ENCODE assay signal across 9 cellular contexts in the genomic region with DNA sequence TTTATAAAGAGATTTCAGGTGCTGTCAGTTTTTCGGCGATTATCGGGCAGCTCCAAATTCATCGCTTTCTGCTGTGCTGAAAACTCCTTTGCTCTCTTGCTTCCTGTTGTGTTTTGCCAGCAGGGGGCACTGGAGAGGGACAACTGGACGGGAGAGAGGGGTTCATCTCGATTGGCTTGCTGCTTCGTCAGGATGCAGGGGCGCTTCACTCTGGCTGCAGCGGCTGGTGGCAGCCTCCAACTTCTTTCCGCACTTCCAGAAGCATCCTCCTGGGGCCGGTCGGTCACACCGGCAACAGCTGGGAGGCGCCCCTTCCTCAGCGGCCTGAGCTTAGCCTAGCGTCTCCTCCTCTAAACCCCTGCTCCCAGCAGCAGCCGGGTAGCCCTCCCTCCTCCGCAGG. TPM values are rescaled to one million over a fixed set of nuclear protein-coding genes. Genes with fewer than 3 reads are reported as not detected.
DNase-seq lines count a peak whose midpoint lies in the region; ATAC-seq, FAIRE-seq and TF ChIP-seq lines count a peak whose summit lies in the region.
"Had no signal": no experiment of that assay in that cellular context is flagged by ENCODE, and none has a peak within 500 bp of the region (broad histone marks: within the 10 kb centered on the region; RNA-seq: fewer than 3 reads in every experiment).

No MANE protein-coding gene starts in this region.

- ATAC-seq in A549 (peak; percentile 89 to 98), GM21786 (IDR thresholded peaks at IDR 0.05; ENCODE audit: unreplicated experiment) (peak; percentile 36)

- H3K4me3 ChIP-seq in A549 (peak overlapping the region; percentile 45), liver (ENCODE audit: low read depth in 1 of 3, low read length in 3 of 3) (no peak overlapping the region)

- CTCF ChIA-PET in A549 (lab: Yijun Ruan, JAX), result interaction anchor here (0.6 to 3.9 kb wide), 26 partner anchors 9 to 993 kb away, joined by 3 to 16 read pairs (median 3); no protein-coding TSS in a partner anchor

- H3K9me3 ChIP-seq in A549, result no peaks in the 10 kb centered on the region
- no peaks in the 10 kb centered on the region for H3K9me3 ChIP-seq in liver (ENCODE audit: control insufficient read depth in 4 of 4, low read length in 3 of 4)

- H3K27ac ChIP-seq in A549 (peak overlapping the region; percentile 42 to 53; a peak in 3 of 6 replicates), liver (ENCODE audit: low read depth in 1 of 2, low read length in 2 of 2) (no peak overlapping the region)
- H3K27ac ChIP-seq: skin epidermis had no signal

- TF ChIP-seq POLR2A in A549 (IDR thresholded peaks at IDR 0.05; ENCODE audit: low read length), result no peak

- H3K27me3 ChIP-seq in liver (ENCODE audit: control insufficient read depth in 4 of 4, insufficient read depth in 4 of 4, low read length in 3 of 4), result no peaks in the 10 kb centered on the region

- H3K4me1 ChIP-seq in A549, result peaks cover 6% of the 10 kb centered on the region; the same call in 1 of the 3 replicates
- no peaks in the 10 kb centered on the region for H3K4me1 ChIP-seq in liver (ENCODE audit: control insufficient read depth in 4 of 4, insufficient read depth in 4 of 4, low read length in 3 of 4)

- H3K9ac ChIP-seq in liver (ENCODE audit: low read depth in 1 of 2, low read length in 2 of 2), result no peak overlapping the region

- TF ChIP-seq EP300 in A549 (IDR thresholded peaks at IDR 0.05), result no peak

- TF ChIP-seq CTCF in A549 (IDR thresholded peaks at IDR 0.05), result peak; percentile 59
- peak; percentile 15 for TF ChIP-seq CTCF in liver (IDR thresholded peaks at IDR 0.05; ENCODE audit: low read depth, low read length, missing input control)

- H3K36me3 ChIP-seq in liver (ENCODE audit: control insufficient read depth in 4 of 4, insufficient read depth in 3 of 4, low read depth in 1 of 4, low read length in 3 of 4), result no peaks in the 10 kb centered on the region

- POLR2A ChIA-PET in A549 (lab: Yijun Ruan, JAX), result no interaction called here

- peak; percentile 43 to 79 for DNase-seq in A549 (ENCODE audit: low read depth in 1 of 2, low spot score in 1 of 2)
- DNase-seq in activated CD4-positive, CD25-positive, alpha-beta regulatory T cell treated with anti-CD3 and anti-CD28 coated beads, Interleukin-2, amount 50 U/mL, for 16 hours (ENCODE audit: low read depth, low spot score), result peak; percentile 37
- peak; percentile 53 for DNase-seq in central memory CD4-positive, alpha-beta T cell
- DNase-seq in stimulated activated CD4-positive, alpha-beta T cell treated with anti-CD3 and anti-CD28 coated beads, Interleukin-4, amount 100 ng/mL, for 24 hours, result peak; percentile 79
- no peak for DNase-seq in NCI-H1436 treated with DMSO at 0.1 percent for 48 hours (lab: John Stamatoyannopoulos, UW)
- DNase-seq in NCI-H128 (lab: John Stamatoyannopoulos, UW; ENCODE audit: unreplicated experiment), result no peak

- FAIRE-seq in A549 (lab: Jason Lieb, UNC), result no peak

- TF ChIP-seq RAD21 in A549 (conservative IDR thresholded peaks at IDR 0.05 in 1 of 2, IDR thresholded peaks at IDR 0.05 in 1 of 2), result peak; percentile 58 to 68
- peak; percentile 26 to 57 for TF ChIP-seq RAD21 in liver (IDR thresholded peaks at IDR 0.05)

- 24% methylated on average over 18 of the region's 18 CpGs for WGBS in A549 (ENCODE audit: missing lambda C conversion rate)
- 24% methylated on average over 18 of the region's 18 CpGs for WGBS in liver

- peak overlapping the region; percentile 91 for H3K4me2 ChIP-seq in A549

TF ChIP-seq in A549, 52 proteins besides CTCF, POLR2A, EP300 and RAD21:
- TF ChIP-seq, protein P1, sequence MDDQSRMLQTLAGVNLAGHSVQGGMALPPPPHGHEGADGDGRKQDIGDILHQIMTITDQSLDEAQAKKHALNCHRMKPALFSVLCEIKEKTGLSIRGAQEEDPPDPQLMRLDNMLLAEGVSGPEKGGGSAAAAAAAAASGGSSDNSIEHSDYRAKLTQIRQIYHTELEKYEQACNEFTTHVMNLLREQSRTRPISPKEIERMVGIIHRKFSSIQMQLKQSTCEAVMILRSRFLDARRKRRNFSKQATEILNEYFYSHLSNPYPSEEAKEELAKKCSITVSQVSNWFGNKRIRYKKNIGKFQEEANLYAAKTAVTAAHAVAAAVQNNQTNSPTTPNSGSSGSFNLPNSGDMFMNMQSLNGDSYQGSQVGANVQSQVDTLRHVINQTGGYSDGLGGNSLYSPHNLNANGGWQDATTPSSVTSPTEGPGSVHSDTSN (IDR thresholded peaks at IDR 0.05), result no peak
- TF ChIP-seq SMC3 (IDR thresholded peaks at IDR 0.05), result peak; percentile 76

TF ChIP-seq in liver, 16 proteins besides CTCF, POLR2A, EP300 and RAD21:
- no peak for TF ChIP-seq TAF1 (conservative IDR thresholded peaks at IDR 0.05)
- TF ChIP-seq RXRA (IDR thresholded peaks at IDR 0.05), result no peak
- no peak for TF ChIP-seq YY1 (IDR thresholded peaks at IDR 0.05)
- no peak for TF ChIP-seq EGR1 (IDR thresholded peaks at IDR 0.05; ENCODE audit: low read depth in 2 of 2)
- no peak for TF ChIP-seq JUND (IDR thresholded peaks at IDR 0.05)
- no peak for TF ChIP-seq NR2F2 (IDR thresholded peaks at IDR 0.05)
- TF ChIP-seq, protein P2, sequence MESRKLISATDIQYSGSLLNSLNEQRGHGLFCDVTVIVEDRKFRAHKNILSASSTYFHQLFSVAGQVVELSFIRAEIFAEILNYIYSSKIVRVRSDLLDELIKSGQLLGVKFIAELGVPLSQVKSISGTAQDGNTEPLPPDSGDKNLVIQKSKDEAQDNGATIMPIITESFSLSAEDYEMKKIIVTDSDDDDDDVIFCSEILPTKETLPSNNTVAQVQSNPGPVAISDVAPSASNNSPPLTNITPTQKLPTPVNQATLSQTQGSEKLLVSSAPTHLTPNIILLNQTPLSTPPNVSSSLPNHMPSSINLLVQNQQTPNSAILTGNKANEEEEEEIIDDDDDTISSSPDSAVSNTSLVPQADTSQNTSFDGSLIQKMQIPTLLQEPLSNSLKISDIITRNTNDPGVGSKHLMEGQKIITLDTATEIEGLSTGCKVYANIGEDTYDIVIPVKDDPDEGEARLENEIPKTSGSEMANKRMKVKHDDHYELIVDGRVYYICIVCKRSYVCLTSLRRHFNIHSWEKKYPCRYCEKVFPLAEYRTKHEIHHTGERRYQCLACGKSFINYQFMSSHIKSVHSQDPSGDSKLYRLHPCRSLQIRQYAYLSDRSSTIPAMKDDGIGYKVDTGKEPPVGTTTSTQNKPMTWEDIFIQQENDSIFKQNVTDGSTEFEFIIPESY (IDR thresholded peaks at IDR 0.05), result no peak
- TF ChIP-seq, protein P3, sequence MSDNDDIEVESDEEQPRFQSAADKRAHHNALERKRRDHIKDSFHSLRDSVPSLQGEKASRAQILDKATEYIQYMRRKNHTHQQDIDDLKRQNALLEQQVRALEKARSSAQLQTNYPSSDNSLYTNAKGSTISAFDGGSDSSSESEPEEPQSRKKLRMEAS (IDR thresholded peaks at IDR 0.05), result no peak
- no peak for TF ChIP-seq FOXA2 (IDR thresholded peaks at IDR 0.05)
- no peak for TF ChIP-seq HNF4A (conservative IDR thresholded peaks at IDR 0.05)
- TF ChIP-seq, protein P4, sequence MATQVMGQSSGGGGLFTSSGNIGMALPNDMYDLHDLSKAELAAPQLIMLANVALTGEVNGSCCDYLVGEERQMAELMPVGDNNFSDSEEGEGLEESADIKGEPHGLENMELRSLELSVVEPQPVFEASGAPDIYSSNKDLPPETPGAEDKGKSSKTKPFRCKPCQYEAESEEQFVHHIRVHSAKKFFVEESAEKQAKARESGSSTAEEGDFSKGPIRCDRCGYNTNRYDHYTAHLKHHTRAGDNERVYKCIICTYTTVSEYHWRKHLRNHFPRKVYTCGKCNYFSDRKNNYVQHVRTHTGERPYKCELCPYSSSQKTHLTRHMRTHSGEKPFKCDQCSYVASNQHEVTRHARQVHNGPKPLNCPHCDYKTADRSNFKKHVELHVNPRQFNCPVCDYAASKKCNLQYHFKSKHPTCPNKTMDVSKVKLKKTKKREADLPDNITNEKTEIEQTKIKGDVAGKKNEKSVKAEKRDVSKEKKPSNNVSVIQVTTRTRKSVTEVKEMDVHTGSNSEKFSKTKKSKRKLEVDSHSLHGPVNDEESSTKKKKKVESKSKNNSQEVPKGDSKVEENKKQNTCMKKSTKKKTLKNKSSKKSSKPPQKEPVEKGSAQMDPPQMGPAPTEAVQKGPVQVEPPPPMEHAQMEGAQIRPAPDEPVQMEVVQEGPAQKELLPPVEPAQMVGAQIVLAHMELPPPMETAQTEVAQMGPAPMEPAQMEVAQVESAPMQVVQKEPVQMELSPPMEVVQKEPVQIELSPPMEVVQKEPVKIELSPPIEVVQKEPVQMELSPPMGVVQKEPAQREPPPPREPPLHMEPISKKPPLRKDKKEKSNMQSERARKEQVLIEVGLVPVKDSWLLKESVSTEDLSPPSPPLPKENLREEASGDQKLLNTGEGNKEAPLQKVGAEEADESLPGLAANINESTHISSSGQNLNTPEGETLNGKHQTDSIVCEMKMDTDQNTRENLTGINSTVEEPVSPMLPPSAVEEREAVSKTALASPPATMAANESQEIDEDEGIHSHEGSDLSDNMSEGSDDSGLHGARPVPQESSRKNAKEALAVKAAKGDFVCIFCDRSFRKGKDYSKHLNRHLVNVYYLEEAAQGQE (IDR thresholded peaks at IDR 0.05), result no peak
- TF ChIP-seq, protein P5, sequence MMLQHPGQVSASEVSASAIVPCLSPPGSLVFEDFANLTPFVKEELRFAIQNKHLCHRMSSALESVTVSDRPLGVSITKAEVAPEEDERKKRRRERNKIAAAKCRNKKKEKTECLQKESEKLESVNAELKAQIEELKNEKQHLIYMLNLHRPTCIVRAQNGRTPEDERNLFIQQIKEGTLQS (IDR thresholded peaks at IDR 0.05), result no peak
- no peak for TF ChIP-seq HNF4G (IDR thresholded peaks at IDR 0.05)
- TF ChIP-seq GABPA (IDR thresholded peaks at IDR 0.05 in 1 of 2, conservative IDR thresholded peaks at IDR 0.05 in 1 of 2), result no peak
- TF ChIP-seq FOXA1 (IDR thresholded peaks at IDR 0.05), result no peak
- TF ChIP-seq SP1 (IDR thresholded peaks at IDR 0.05), result no peak
TF ChIP-seq in liver: peak in this region for 0.

RNA-seq across cellular contexts. Expression of a gene that starts 29.5 kb away (rescaled TPM):
- polyA plus RNA-seq in A549 (2011; rRNA removed) (46.9 and 51.7 TPM in 2 replicates), A549 (2017; fragmentation: RNase III; extraction: RNeasy Plus Mini Kit Qiagen cat#74134 plus additional on column Dnase treatment) (32.3 to 36.4 TPM (median 32.4 TPM) in 3 replicates), liver (1 to 10 TPM; 7.3 to 9.5 TPM)
- 24.0 and 25.8 TPM in 2 replicates for polyA plus RNA-seq in A549 (2012; cell fraction: cytosol; rRNA removed)
- polyA plus RNA-seq in A549 (2012; cell fraction: nucleus; rRNA removed), result 49.9 and 70.1 TPM in 2 replicates
- polyA minus RNA-seq in A549 (2011; rRNA and poly(A)+ RNA removed), result 25.1 and 26.9 TPM in 2 replicates
- total RNA-seq in liver, result 10 to 100 TPM in 1 of 2 donors, 1 to 10 TPM in 1; 8.3 to 13.6 TPM

Comparison
In these comparisons a context has a peak if more than half of its experiments do, and no peak if none do; other contexts are left out.
1. DNase-seq: peak in A549 (2 of 2), activated CD4-positive, CD25-positive, alpha-beta regulatory T cell treated with anti-CD3 and anti-CD28 coated beads, Interleukin-2, amount 50 U/mL, for 16 hours (single experiment), central memory CD4-positive, alpha-beta T cell (single experiment) and stimulated activated CD4-positive, alpha-beta T cell treated with anti-CD3 and anti-CD28 coated beads, Interleukin-4, amount 100 ng/mL, for 24 hours (single experiment); none in NCI-H1436 treated with DMSO at 0.1 percent for 48 hours (single experiment) and NCI-H128 (single experiment).
2. H3K27ac ChIP-seq: peak in A549 (2 of 2); none in liver (0 of 2).